In genomic region chr1:163395767-163396166, GRCh38 we compare ENCODE assay signal across 17 cellular contexts.
A peak's percentile ranks its signal among the peaks of the same experiment; 100 is the strongest.
DNase-seq lines count a peak whose midpoint lies in the region; ATAC-seq and TF ChIP-seq lines count a peak whose summit lies in the region.
"Had no signal": no experiment of that assay in that cellular context is flagged by ENCODE, and none has a peak within 500 bp of the region (broad histone marks: within the 10 kb centered on the region; RNA-seq: fewer than 3 reads in every experiment).

No MANE protein-coding gene starts in this region.

- no peaks in the 10 kb centered on the region for H3K36me3 Mint-ChIP-seq in mesothelial cell of epicardium

- no peak for ATAC-seq in HG03342 (IDR thresholded peaks at IDR 0.05; ENCODE audit: unreplicated experiment)
- ATAC-seq in GM21528 (IDR thresholded peaks at IDR 0.05; ENCODE audit: low FRiP score, unreplicated experiment), result no peak
- ATAC-seq: Panc1, Right ventricle myocardium inferior had no signal

- no peak overlapping the region for H3K4me3 Mint-ChIP-seq in mesothelial cell of epicardium

- H3K9me3 Mint-ChIP-seq in mesothelial cell of epicardium, result peaks cover 8% of the 10 kb centered on the region

- H3K27ac Mint-ChIP-seq in mesothelial cell of epicardium, result peak overlapping the region; percentile 94

- DNase-seq in NCI-H1092 treated with DMSO at 0.1 percent for 48 hours (lab: John Stamatoyannopoulos, UW) (peak; percentile 22), NCI-H1092 (lab: John Stamatoyannopoulos, UW) (no peak), NCI-H69 (lab: John Stamatoyannopoulos, UW) (peak; percentile 15), astrocyte of the hippocampus (ENCODE audit: low read depth, low spot score) (peak; percentile 41), mesothelial cell of epicardium (ENCODE audit: low spot score in 2 of 2, unreplicated experiment in 2 of 2) (no peak), ACHN (no peak)
- DNase-seq: 8988T, COR-L47, GOT3, NCI-H1105, NCI-H187 treated with DMSO at 0.1 percent for 48 hours, NCI-H2171 treated with DMSO at 0.1 percent for 48 hours, NCI-H510A had no signal

- no peak for TF ChIP-seq CTCF in mesothelial cell of epicardium (IDR thresholded peaks at IDR 0.05; ENCODE audit: unreplicated experiment)

- in situ Hi-C loops in ACHN (cut with HindIII; ENCODE audit: low pct_ligation_motif_present, low pct_unique_long_range_greater_than_20kb, low sequenced_read_pairs), result no loop called here

- no peaks in the 10 kb centered on the region for H3K27me3 Mint-ChIP-seq in mesothelial cell of epicardium (ENCODE audit: low read depth)

- H3K4me1 Mint-ChIP-seq in mesothelial cell of epicardium, result peaks cover 34% of the 10 kb centered on the region

Comparison
In these comparisons a context has a peak if more than half of its experiments do, and no peak if none do; other contexts are left out.
1. DNase-seq: peak in NCI-H1092 treated with DMSO at 0.1 percent for 48 hours (single experiment), NCI-H69 (single experiment) and astrocyte of the hippocampus (single experiment); none in NCI-H1092 (single experiment), mesothelial cell of epicardium (0 of 2) and ACHN (single experiment).